Comparison of ENCODE assay signal across 9 cellular contexts in the genomic region with DNA sequence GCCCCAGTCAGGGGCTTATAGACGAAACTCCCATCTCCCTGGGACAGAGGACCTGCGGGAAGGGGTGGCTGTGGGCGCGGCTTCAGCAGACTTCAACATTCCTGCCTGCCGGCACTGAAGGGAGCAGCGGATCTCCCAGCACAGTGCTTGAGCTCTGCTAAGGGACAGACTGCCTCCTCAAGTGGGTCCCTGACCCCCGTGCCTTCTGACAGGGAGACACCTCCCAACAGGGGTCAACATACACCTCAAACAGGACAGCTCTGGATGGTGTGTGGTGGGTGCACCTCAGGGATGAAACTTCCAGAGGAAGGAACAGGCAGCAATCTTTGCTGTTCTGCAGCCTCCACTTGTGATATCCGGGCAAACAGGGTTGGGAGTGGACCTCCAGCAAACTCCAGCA. TPM values are rescaled to one million over a fixed set of nuclear protein-coding genes. Genes with fewer than 3 reads are reported as not detected.
DNase-seq lines count a peak whose midpoint lies in the region; TF ChIP-seq lines count a peak whose summit lies in the region.
"Not testable (repeated sequence)": the region's sequence is repeated elsewhere in the genome, so short reads cannot be mapped to it uniquely, and the experiment has no call there.
"Had no signal": no experiment of that assay in that cellular context is flagged by ENCODE, and none has a peak within 500 bp of the region (broad histone marks: within the 10 kb centered on the region; RNA-seq: fewer than 3 reads in every experiment).

No MANE protein-coding gene starts in this region.

- H3K23ac ChIP-seq in mesenchymal stem cell (ENCODE audit: low read length in 2 of 2) = not testable (repeated sequence)

- H3K4me1 Mint-ChIP-seq in HFFc6 (ENCODE audit: low read depth) (peaks cover 48% of the 10 kb centered on the region), endodermal cell (peaks cover 13% of the 10 kb centered on the region)
- H3K4me1 Mint-ChIP-seq in neural progenitor cell = not testable (repeated sequence)

- not testable (repeated sequence) for H3F3A ChIP-seq in neural progenitor cell (ENCODE audit: low read depth)
- peaks cover 13% of the 10 kb centered on the region for H3F3A ChIP-seq in smooth muscle cell (ENCODE audit: low read depth)

- H3K9me3 ChIP-seq in ascending aorta = peaks cover 5 to 35% of the 10 kb centered on the region in 2 donors
- not testable (repeated sequence) for H3K9me3 ChIP-seq in endodermal cell (ENCODE audit: control insufficient read depth, low read length); mesenchymal stem cell (ENCODE audit: control insufficient read depth, low read length); neural progenitor cell (ENCODE audit: low read depth); smooth muscle cell (replicated peaks; ENCODE audit: low read depth)
- H3K9me3 ChIP-seq in left ventricle myocardium inferior (replicated peaks) = peaks cover 12% of the 10 kb centered on the region

- not testable (repeated sequence) for H3K4me2 ChIP-seq in mesenchymal stem cell (ENCODE audit: low read length, poor library complexity, severe bottlenecking); neural progenitor cell
- peak overlapping the region; percentile 64 for H3K4me2 ChIP-seq in smooth muscle cell

- H3K9ac ChIP-seq in endodermal cell (ENCODE audit: extremely low read depth, low read length, poor library complexity, severe bottlenecking); neural progenitor cell; smooth muscle cell (ENCODE audit: low read depth): not testable (repeated sequence)
- H3K9ac ChIP-seq in mesenchymal stem cell (ENCODE audit: low read length) = peak overlapping the region; percentile 54

- not testable (repeated sequence) for TF ChIP-seq CTCF in HFFc6 (IDR thresholded peaks at IDR 0.05); ascending aorta (IDR thresholded peaks at IDR 0.05); endodermal cell (conservative IDR thresholded peaks at IDR 0.05); left ventricle myocardium inferior (IDR thresholded peaks at IDR 0.05; ENCODE audit: borderline replicate concordance); neural progenitor cell (IDR thresholded peaks at IDR 0.05); smooth muscle cell (IDR thresholded peaks at IDR 0.05; ENCODE audit: borderline replicate concordance, insufficient read depth, poor library complexity, severe bottlenecking)

- H2BK5ac ChIP-seq in mesenchymal stem cell (ENCODE audit: low read depth, low read length, poor library complexity, severe bottlenecking) = not testable (repeated sequence)

- not testable (repeated sequence) for H2AFZ ChIP-seq in mesenchymal stem cell (ENCODE audit: low read depth, low read length); neural progenitor cell (replicated peaks)
- H2AFZ ChIP-seq in smooth muscle cell (ENCODE audit: low read depth) = peak overlapping the region; percentile 40

- not testable (repeated sequence) for H3K36me3 ChIP-seq in ascending aorta; endodermal cell (ENCODE audit: control insufficient read depth, insufficient read depth, low read length); neural progenitor cell; smooth muscle cell (ENCODE audit: low read depth)
- peaks cover 39% of the 10 kb centered on the region for H3K36me3 ChIP-seq in left ventricle myocardium inferior
- H3K36me3 ChIP-seq in mesenchymal stem cell (ENCODE audit: control insufficient read depth in 1 of 2, insufficient read depth in 2 of 2, low read depth in 1 of 2, low read length in 2 of 2) = peaks cover 4 to 24% of the 10 kb centered on the region in 2 experiments

- H3K36me3 Mint-ChIP-seq in HFFc6 (ENCODE audit: low read depth) (peaks cover 51% of the 10 kb centered on the region), neural progenitor cell (peaks cover 21% of the 10 kb centered on the region)
- H3K36me3 Mint-ChIP-seq in endodermal cell (ENCODE audit: low read depth) = not testable (repeated sequence)

- not testable (repeated sequence) for H2BK120ac ChIP-seq in mesenchymal stem cell (ENCODE audit: low read depth, low read length)

- not testable (repeated sequence) for H3K79me2 ChIP-seq in neural progenitor cell (ENCODE audit: low read depth); smooth muscle cell (ENCODE audit: low read depth)

- H3K27ac Mint-ChIP-seq in HFFc6 (peak overlapping the region; percentile 91), endodermal cell (peak overlapping the region; percentile 53)
- H3K27ac Mint-ChIP-seq in neural progenitor cell = not testable (repeated sequence)

- H4K20me1 ChIP-seq in neural progenitor cell (ENCODE audit: low read depth); smooth muscle cell (ENCODE audit: low read depth): not testable (repeated sequence)

- peaks cover 18% of the 10 kb centered on the region for H3K9me3 Mint-ChIP-seq in HFFc6
- H3K9me3 Mint-ChIP-seq in endodermal cell = not testable (repeated sequence)
- peaks cover 14% of the 10 kb centered on the region for H3K9me3 Mint-ChIP-seq in neural progenitor cell

- H3K4me1 ChIP-seq in ascending aorta (peaks cover 5 to 33% of the 10 kb centered on the region in 2 donors), left ventricle myocardium inferior (peaks cover 19% of the 10 kb centered on the region), smooth muscle cell (ENCODE audit: low read depth) (peaks cover 15% of the 10 kb centered on the region)
- not testable (repeated sequence) for H3K4me1 ChIP-seq in endodermal cell (ENCODE audit: control insufficient read depth, insufficient read depth, low read length); mesenchymal stem cell (ENCODE audit: control insufficient read depth, insufficient read depth, low read depth, low read length); neural progenitor cell

- WGBS in endodermal cell (ENCODE audit: insufficient coverage in 1 of 2, insufficient read length in 1 of 2), 2 experiments = 81 to 84% methylated on average over 6 to 8 of the region's 8 CpGs
- 72% methylated on average over 8 of the region's 8 CpGs for WGBS in mesenchymal stem cell
- WGBS in smooth muscle cell (ENCODE audit: low lambda C conversion rate) = 56% methylated on average over 8 of the region's 8 CpGs

- H4K8ac ChIP-seq in mesenchymal stem cell (ENCODE audit: low read length) = peak overlapping the region; percentile 29

- not testable (repeated sequence) for H3K14ac ChIP-seq in mesenchymal stem cell (ENCODE audit: low read length in 2 of 2)

- intact Hi-C loops in ascending aorta (cut with DNase I) = loop anchor here (5.0 kb wide), 1 partner anchor 34 kb away; no protein-coding TSS in a partner anchor
- intact Hi-C loops in left ventricle myocardium inferior (cut with micrococcal nuclease) = not testable (repeated sequence)

- H3K18ac ChIP-seq in mesenchymal stem cell (ENCODE audit: low read depth in 1 of 2, low read length in 2 of 2) = peak overlapping the region in 1 of 2 experiments; percentile 34

- H3K27me3 Mint-ChIP-seq in HFFc6 (ENCODE audit: insufficient read depth); endodermal cell (ENCODE audit: insufficient read depth); neural progenitor cell (ENCODE audit: insufficient read depth, low read depth): not testable (repeated sequence)

- not testable (repeated sequence) for H3K79me1 ChIP-seq in mesenchymal stem cell (replicated peaks; ENCODE audit: low read length, poor library complexity, severe bottlenecking)

- not testable (repeated sequence) for H2AK5ac ChIP-seq in mesenchymal stem cell (ENCODE audit: low read length, severe bottlenecking)

- H2BK15ac ChIP-seq in mesenchymal stem cell (ENCODE audit: low read depth, poor library complexity, severe bottlenecking) = not testable (repeated sequence)

- H3K4me3 ChIP-seq in ascending aorta = peak overlapping the region; percentile 4 to 13
- H3K4me3 ChIP-seq in endodermal cell (ENCODE audit: low read length); left ventricle myocardium inferior; mesenchymal stem cell (ENCODE audit: insufficient read depth in 1 of 2, low read depth in 1 of 2, low read length in 2 of 2); neural progenitor cell; smooth muscle cell: not testable (repeated sequence)

- H4K91ac ChIP-seq in mesenchymal stem cell (ENCODE audit: low read length) = not testable (repeated sequence)

- H3K27me3 ChIP-seq in ascending aorta; endodermal cell (ENCODE audit: control insufficient read depth, insufficient read depth, low read length, poor library complexity, severe bottlenecking); left ventricle myocardium inferior (ENCODE audit: low read depth); mesenchymal stem cell (ENCODE audit: control insufficient read depth in 1 of 2, insufficient read depth in 1 of 2, low read length in 2 of 2); neural progenitor cell; smooth muscle cell (ENCODE audit: low read depth): not testable (repeated sequence)

- H3K27ac ChIP-seq in ascending aorta = peak overlapping the region; percentile 82 to 85
- H3K27ac ChIP-seq in endodermal cell (ENCODE audit: low read depth, low read length); mesenchymal stem cell (ENCODE audit: low read length, poor library complexity, severe bottlenecking); neural progenitor cell: not testable (repeated sequence)
- peak overlapping the region; percentile 21 for H3K27ac ChIP-seq in left ventricle myocardium inferior (replicated peaks)
- H3K27ac ChIP-seq in smooth muscle cell (ENCODE audit: low read depth) = peak overlapping the region; percentile 82

- not testable (repeated sequence) for DNase-seq in HFFc6; ascending aorta (ENCODE audit: low spot score in 2 of 2); left ventricle myocardium inferior; mesenchymal stem cell; smooth muscle cell (lab: John Stamatoyannopoulos, UW; ENCODE audit: unreplicated experiment)
- DNase-seq in endodermal cell (peak; percentile 80), neural progenitor cell (ENCODE audit: low spot score) (peak; percentile 16)

- H3K4me3 Mint-ChIP-seq in HFFc6 = peak overlapping the region; percentile 68
- not testable (repeated sequence) for H3K4me3 Mint-ChIP-seq in endodermal cell, neural progenitor cell

- H3K4ac ChIP-seq in mesenchymal stem cell (ENCODE audit: low read depth in 1 of 2, low read length in 2 of 2) = not testable (repeated sequence)

- not testable (repeated sequence) for H2BK12ac ChIP-seq in mesenchymal stem cell (ENCODE audit: low read length in 2 of 2)

RNA-seq across cellular contexts. Expression of a gene that starts 9.6 kb away (rescaled TPM):
- total RNA-seq in HFFc6 (2021; fragmentation: NEBNext Ultra II Directional; extraction: Animal tissue kit (Norgen Biotek cat#: 25700)) = 1 to 10 TPM in 5 of 6 experiments, under 1 TPM in 1; 0.78 to 8.4 (median 7.1) TPM
- total RNA-seq in ascending aorta = 12.8 TPM
- total RNA-seq in endodermal cell = not detected
- not detected for polyA plus RNA-seq in endodermal cell (2013, experiment 1 of 2)
- polyA plus RNA-seq in endodermal cell (2013, experiment 2 of 2) = not detected
- total RNA-seq in left ventricle myocardium inferior = 5.2 TPM
- 0.17 TPM for polyA plus RNA-seq in mesenchymal stem cell (2013, experiment 1 of 2)
- 0.14 TPM for polyA plus RNA-seq in mesenchymal stem cell (2013, experiment 2 of 2)
- total RNA-seq in neural progenitor cell (ENCODE audit: low replicate concordance) = not detected in 2 replicates
- not detected in 2 replicates for total RNA-seq in smooth muscle cell
- not detected in 2 replicates for polyA plus RNA-seq in smooth muscle cell
- total RNA-seq: K562, LHCN-M2 had no signal

RNA-seq across cellular contexts. Expression of a gene that starts 53.0 kb away (rescaled TPM):
- total RNA-seq in HFFc6 (2021; fragmentation: NEBNext Ultra II Directional; extraction: Animal tissue kit (Norgen Biotek cat#: 25700)) = 10 to 100 TPM; 13.3 to 18.5 (median 13.8) TPM
- total RNA-seq in ascending aorta = 10.7 TPM
- 10 to 100 TPM; 21.4 to 22.8 TPM for total RNA-seq in endodermal cell
- 33.0 TPM for polyA plus RNA-seq in endodermal cell (2013, experiment 1 of 2)
- 32.7 TPM for polyA plus RNA-seq in endodermal cell (2013, experiment 2 of 2)
- total RNA-seq in left ventricle myocardium inferior = 21.5 TPM
- polyA plus RNA-seq in mesenchymal stem cell (2013, experiment 1 of 2) = 14.3 TPM
- polyA plus RNA-seq in mesenchymal stem cell (2013, experiment 2 of 2) = 14.1 TPM
- 41.2 and 45.2 TPM in 2 replicates for total RNA-seq in neural progenitor cell (ENCODE audit: low replicate concordance)
- total RNA-seq in smooth muscle cell = 24.8 and 32.0 TPM in 2 replicates
- polyA plus RNA-seq in smooth muscle cell = 22.2 and 28.3 TPM in 2 replicates

RNA-seq across cellular contexts. Expression of a gene that starts 53.5 kb away (rescaled TPM):
- 10 to 100 TPM; 43.8 to 51.5 (median 48.0) TPM for total RNA-seq in HFFc6 (2021; fragmentation: NEBNext Ultra II Directional; extraction: Animal tissue kit (Norgen Biotek cat#: 25700))
- 21.2 TPM for total RNA-seq in ascending aorta
- 10 to 100 TPM; 46.1 to 58.4 TPM for total RNA-seq in endodermal cell
- polyA plus RNA-seq in endodermal cell (2013, experiment 1 of 2) = 52.4 TPM
- polyA plus RNA-seq in endodermal cell (2013, experiment 2 of 2) = 50.8 TPM
- total RNA-seq in left ventricle myocardium inferior = 37.5 TPM
- 22.0 TPM for polyA plus RNA-seq in mesenchymal stem cell (2013, experiment 1 of 2)
- 22.1 TPM for polyA plus RNA-seq in mesenchymal stem cell (2013, experiment 2 of 2)
- 51.2 and 84.7 TPM in 2 replicates for total RNA-seq in neural progenitor cell (ENCODE audit: low replicate concordance)
- 36.0 and 46.7 TPM in 2 replicates for total RNA-seq in smooth muscle cell
- 43.7 and 46.0 TPM in 2 replicates for polyA plus RNA-seq in smooth muscle cell
